In the genomic region with DNA sequence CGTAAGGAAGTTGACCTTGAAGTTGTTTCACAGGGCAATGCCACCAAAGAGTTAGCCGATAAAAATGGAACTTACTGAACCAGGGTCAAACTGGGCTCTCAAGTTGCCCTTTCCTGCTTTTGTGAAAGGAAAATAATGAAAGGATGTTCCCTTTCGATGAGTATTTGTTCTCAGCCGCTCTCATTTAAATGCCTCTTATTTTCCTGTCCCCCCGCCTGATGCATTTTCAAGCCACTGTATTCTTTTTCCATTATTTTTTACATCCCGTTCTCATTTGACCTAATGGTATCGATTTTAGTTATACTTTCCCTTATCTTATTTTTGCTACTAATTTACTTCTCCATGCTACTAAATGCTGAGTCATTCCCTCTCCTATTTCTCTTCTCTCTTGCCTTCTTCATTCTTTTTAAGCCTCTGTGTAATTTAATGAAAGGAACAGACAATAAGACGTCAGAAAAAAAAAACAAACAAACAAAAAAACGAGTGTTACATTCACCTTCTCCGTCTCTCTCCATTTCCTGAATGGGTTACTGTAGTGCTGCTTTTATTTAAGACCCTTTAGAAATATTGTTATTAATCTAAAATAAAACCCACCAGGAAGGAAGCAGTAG, we compare ENCODE assay signal across 8 cellular contexts. TPM values are rescaled to one million over a fixed set of nuclear protein-coding genes. Genes with fewer than 3 reads are reported as not detected.
A peak's percentile ranks its signal among the peaks of the same experiment; 100 is the strongest.
DNase-seq lines count a peak whose midpoint lies in the region; ATAC-seq, FAIRE-seq and TF ChIP-seq lines count a peak whose summit lies in the region.

No MANE protein-coding gene starts in this region.

- TF ChIP-seq CTCF in Peyer's patch (IDR thresholded peaks at IDR 0.05): no peak

- CTCF ChIA-PET in naive thymus-derived CD4-positive, alpha-beta T cell (lab: Charles Lee): interaction anchor here (0.6 to 2.1 kb wide), 5 partner anchors 9 to 161 kb away, joined by 3 to 7 read pairs (median 3); a partner anchor contains a TSS

- H3K4me1 ChIP-seq in Peyer's patch (peaks cover 0 to 28% (median 8%) of the 10 kb centered on the region in 4 donors), duodenal mucosa (ENCODE audit: control insufficient read depth in 1 of 2, insufficient read depth in 2 of 2, low read length in 2 of 2) (peaks cover 21 to 29% of the 10 kb centered on the region in 2 donors)
- peaks cover 18 to 20% of the 10 kb centered on the region in 2 donors for H3K4me1 ChIP-seq in naive thymus-derived CD4-positive, alpha-beta T cell (ENCODE audit: control insufficient read depth in 2 of 2, insufficient read depth in 2 of 2, low read length in 2 of 2)

- H3K9ac ChIP-seq in duodenal mucosa (ENCODE audit: low read depth in 1 of 2, low read length in 2 of 2): peak overlapping the region; percentile 7 to 83

- no peak for FAIRE-seq in urothelium cell line (lab: Jason Lieb, UNC)

- peaks cover 0 to 2% (median 0%) of the 10 kb centered on the region in 11 donors for H3K9me3 Mint-ChIP-seq in naive thymus-derived CD4-positive, alpha-beta T cell

- H3K36me3 ChIP-seq in Peyer's patch (peaks cover 0 to 18% (median 0%) of the 10 kb centered on the region in 3 donors), duodenal mucosa (ENCODE audit: control insufficient read depth in 1 of 2, insufficient read depth in 2 of 2, low read length in 2 of 2) (peaks cover 0 to 17% of the 10 kb centered on the region in 2 donors)
- peaks cover 0 to 20% (median 0%) of the 10 kb centered on the region in 3 experiments for H3K36me3 ChIP-seq in naive thymus-derived CD4-positive, alpha-beta T cell (ENCODE audit: control insufficient read depth in 2 of 3, insufficient read depth in 3 of 3, low read length in 3 of 3)

- peak overlapping the region; percentile 85 to 95 (median 90) for H3K27ac ChIP-seq in Peyer's patch
- H3K27ac ChIP-seq in duodenal mucosa (ENCODE audit: low read depth, low read length): peak overlapping the region; percentile 77
- H3K27ac ChIP-seq in naive thymus-derived CD4-positive, alpha-beta T cell (ENCODE audit: low read depth, low read length): peak overlapping the region; percentile 95

- peaks cover 0 to 17% (median 13%) of the 10 kb centered on the region in 5 donors for H3K27me3 Mint-ChIP-seq in naive thymus-derived CD4-positive, alpha-beta T cell

- H3K4me3 Mint-ChIP-seq in naive thymus-derived CD4-positive, alpha-beta T cell: peak overlapping the region; percentile 85 to 99 (median 91)

- H3K27ac Mint-ChIP-seq in naive thymus-derived CD4-positive, alpha-beta T cell: peak overlapping the region; percentile 56 to 99 (median 88)

- H3K36me3 Mint-ChIP-seq in naive thymus-derived CD4-positive, alpha-beta T cell: peaks cover 0 to 6% (median 3%) of the 10 kb centered on the region in 5 donors

- H3K27me3 ChIP-seq in Peyer's patch: no peaks in the 10 kb centered on the region
- H3K27me3 ChIP-seq in duodenal mucosa (ENCODE audit: control insufficient read depth in 1 of 2, insufficient read depth in 2 of 2, low read length in 2 of 2): no peaks in the 10 kb centered on the region
- H3K27me3 ChIP-seq in naive thymus-derived CD4-positive, alpha-beta T cell (ENCODE audit: control insufficient read depth in 2 of 2, insufficient read depth in 2 of 2, low read length in 2 of 2): no peaks in the 10 kb centered on the region

- intact Hi-C loops in naive thymus-derived CD4-positive, alpha-beta T cell (cut with micrococcal nuclease): loop anchor here in 1 of 2 donors (5.0 kb wide), 1 partner anchor 494 kb away; no protein-coding TSS in a partner anchor

- peaks cover 17 to 48% (median 39%) of the 10 kb centered on the region in 7 donors for H3K4me1 Mint-ChIP-seq in naive thymus-derived CD4-positive, alpha-beta T cell

- no peaks in the 10 kb centered on the region for H3K9me3 ChIP-seq in Peyer's patch
- H3K9me3 ChIP-seq in duodenal mucosa (ENCODE audit: control insufficient read depth in 1 of 2, low read length in 2 of 2): no peaks in the 10 kb centered on the region
- no peaks in the 10 kb centered on the region for H3K9me3 ChIP-seq in naive thymus-derived CD4-positive, alpha-beta T cell (ENCODE audit: control insufficient read depth in 2 of 3, low read length in 3 of 3)

- no peak for TF ChIP-seq POLR2A in Peyer's patch (IDR thresholded peaks at IDR 0.05)

- peak overlapping the region; percentile 63 to 93 (median 82) for H3K4me3 ChIP-seq in Peyer's patch
- H3K4me3 ChIP-seq in duodenal mucosa (ENCODE audit: low read depth in 1 of 2, low read length in 2 of 2): peak overlapping the region; percentile 75 to 92
- peak overlapping the region; percentile 88 for H3K4me3 ChIP-seq in naive thymus-derived CD4-positive, alpha-beta T cell (ENCODE audit: low read length)

- no peak for ATAC-seq in naive thymus-derived CD4-positive, alpha-beta T cell
- no peak for ATAC-seq in activated CD4-positive, CD25-positive, alpha-beta regulatory T cell treated with anti-CD3 and anti-CD28 coated beads, Interleukin-2, amount 50 U/mL, for 24 hours
- ATAC-seq in HG03196 (IDR thresholded peaks at IDR 0.05; ENCODE audit: unreplicated experiment): no peak

- POLR2A ChIA-PET in naive thymus-derived CD4-positive, alpha-beta T cell (lab: Charles Lee): interaction anchor here (0.9 to 4.4 kb wide), 4 partner anchors 9 to 26 kb away, joined by 3 to 30 read pairs (median 6); a partner anchor contains a TSS

- DNase-seq in SIG-M5 treated with dmso at 0.1 percent for 504 hours (lab: John Stamatoyannopoulos, UW; ENCODE audit: unreplicated experiment): peak; percentile 59
- DNase-seq in SIG-M5 (lab: John Stamatoyannopoulos, UW): no peak
- DNase-seq in Peyer's patch: no peak
- DNase-seq in naive thymus-derived CD4-positive, alpha-beta T cell: peak in 2 of 9 donors; percentile 13 to 14
- no peak for DNase-seq in urothelium cell line (ENCODE audit: low spot score)

RNA-seq across cellular contexts. Expression of a gene that starts 0.7 kb away (rescaled TPM):
- total RNA-seq in Peyer's patch: 10 to 100 TPM; 13.2 to 18.9 (median 15.3) TPM
- 10 to 100 TPM; 25.1 to 34.2 (median 28.4) TPM for total RNA-seq in naive thymus-derived CD4-positive, alpha-beta T cell
- 10 to 100 TPM; 65.6 to 75.6 TPM for polyA plus RNA-seq in naive thymus-derived CD4-positive, alpha-beta T cell

RNA-seq across cellular contexts. Expression of a gene that starts 26.2 kb away (rescaled TPM):
- 1 to 10 TPM; 1.7 to 4.2 (median 2.4) TPM for total RNA-seq in Peyer's patch
- 1 to 10 TPM in 4 of 5 experiments, under 1 TPM in 1; 0.63 to 5.6 (median 1.6) TPM for total RNA-seq in naive thymus-derived CD4-positive, alpha-beta T cell
- polyA plus RNA-seq in naive thymus-derived CD4-positive, alpha-beta T cell: 1 to 10 TPM; 2.9 TPM
